In genomic region chr3:123163146-123163545, GRCh38 we compare ENCODE assay signal across 19 cellular contexts. TPM values are rescaled to one million over a fixed set of nuclear protein-coding genes. Genes with fewer than 3 reads are reported as not detected.
DNase-seq lines count a peak whose midpoint lies in the region; ATAC-seq and TF ChIP-seq lines count a peak whose summit lies in the region.
"Had no signal": no experiment of that assay in that cellular context is flagged by ENCODE, and none has a peak within 500 bp of the region (broad histone marks: within the 10 kb centered on the region; RNA-seq: fewer than 3 reads in every experiment).

No MANE protein-coding gene starts in this region.

- POLR2A ChIA-PET in WTC11 (lab: Charles Lee) = no interaction called here
- POLR2A ChIA-PET in PC-3 (lab: Charles Lee; ENCODE audit: unreplicated experiment) = no interaction called here

- H3F3A ChIP-seq in PC-3 (ENCODE audit: low read length, unreplicated experiment) = no peaks in the 10 kb centered on the region

- H2BK20ac ChIP-seq in H9 (ENCODE audit: low read depth, low read length, poor library complexity, severe bottlenecking) = no peak overlapping the region

- no peak overlapping the region for H2AFZ ChIP-seq in H9 (ENCODE audit: low read length)
- H2AFZ ChIP-seq in PC-3 (ENCODE audit: low read length) = no peak overlapping the region

- H2BK12ac ChIP-seq in H9 (ENCODE audit: insufficient read length, low read depth, low read length) = no peak overlapping the region

- H3K4me2 ChIP-seq in H9 (ENCODE audit: insufficient read depth, insufficient read length, low read length) (no peak overlapping the region), PC-3 (ENCODE audit: low read length) (no peak overlapping the region)

- no peaks in the 10 kb centered on the region for H3K23me2 ChIP-seq in H9 (ENCODE audit: insufficient read length, low read depth, low read length, poor library complexity, severe bottlenecking)

- DNase-seq in H9 = peak; percentile 6
- DNase-seq in WTC11 (ENCODE audit: low spot score) = no peak
- peak; percentile 80 for DNase-seq in esophagus muscularis mucosa (ENCODE audit: extremely low spot score)
- peak; percentile 55 for DNase-seq in testis
- DNase-seq in activated effector memory CD4-positive, alpha-beta T cell treated with Interleukin-2 at 50 U/mL for 16 hours = no peak
- DNase-seq in PC-3 = no peak
- DNase-seq: ACHN; BE2C; C1 segment of cervical spinal cord; CD4-positive, CD25-positive, alpha-beta regulatory T cell; CD8-positive, alpha-beta memory T cell; COR-L47; DMS 273 treated with DMSO at 0.1 percent for 48 hours; DMS53; DND-41; EL had no signal

- no peak overlapping the region for H3K18ac ChIP-seq in H9 (ENCODE audit: insufficient read length, low read depth, low read length)

- H3K4me1 Mint-ChIP-seq in H9 (no peaks in the 10 kb centered on the region), WTC11 (no peaks in the 10 kb centered on the region)
- H3K4me1 Mint-ChIP-seq: CD4-positive, CD25-positive, alpha-beta regulatory T cell; CD8-positive, alpha-beta memory T cell had no signal

- no peaks in the 10 kb centered on the region for H3K79me1 ChIP-seq in H9 (ENCODE audit: insufficient read depth, low read depth, low read length, poor library complexity, severe bottlenecking)

- TF ChIP-seq CTCF in H9 (conservative IDR thresholded peaks at IDR 0.05) = no peak
- no peak for TF ChIP-seq CTCF in WTC11 (IDR thresholded peaks at IDR 0.05)
- TF ChIP-seq CTCF in esophagus muscularis mucosa (IDR thresholded peaks at IDR 0.05) = no peak
- TF ChIP-seq CTCF in testis (IDR thresholded peaks at IDR 0.05) = no peak
- no peak for TF ChIP-seq CTCF in PC-3 (conservative IDR thresholded peaks at IDR 0.05; ENCODE audit: low read depth, low read length)

- H3K4me3 ChIP-seq in esophagus muscularis mucosa = no peak overlapping the region
- H3K4me3 ChIP-seq in testis = no peak overlapping the region
- H3K4me3 ChIP-seq in PC-3 (ENCODE audit: low read length) = no peak overlapping the region
- H3K4me3 ChIP-seq: GM12878, HAP-1 had no signal

- TF ChIP-seq EP300 in esophagus muscularis mucosa (IDR thresholded peaks at IDR 0.05) = no peak

- H3K9me3 ChIP-seq in H9 (ENCODE audit: control insufficient read depth, low read depth, low read length) (no peaks in the 10 kb centered on the region), esophagus muscularis mucosa (peaks cover 0 to 5% (median 0%) of the 10 kb centered on the region in 4 donors), testis (no peaks in the 10 kb centered on the region), PC-3 (ENCODE audit: low read length) (no peaks in the 10 kb centered on the region)
- H3K9me3 ChIP-seq: BE2C, HAP-1 had no signal

- H4K8ac ChIP-seq in H9 (replicated peaks; ENCODE audit: insufficient read length, low read depth, low read length) = no peak overlapping the region

- WGBS in H9 (ENCODE audit: extremely low coverage, insufficient read length, low lambda C conversion rate) = no CpG with 5 or more reads among the region's 4 CpGs
- 88% methylated on average over 4 of the region's 4 CpGs for WGBS in esophagus muscularis mucosa
- 31 to 55% methylated on average over 4 of the region's 4 CpGs for WGBS in testis, 2 donors

- H3K27me3 Mint-ChIP-seq in H9 (ENCODE audit: low read depth) (no peaks in the 10 kb centered on the region), WTC11 (ENCODE audit: low read depth) (no peaks in the 10 kb centered on the region)
- H3K27me3 Mint-ChIP-seq: CD4-positive, CD25-positive, alpha-beta regulatory T cell; CD8-positive, alpha-beta memory T cell had no signal

- no peak overlapping the region for H3K4ac ChIP-seq in H9 (ENCODE audit: low read depth, low read length)

- H3K9me3 Mint-ChIP-seq in H9 = peaks cover 10 to 11% of the 10 kb centered on the region in 2 experiments; a peak in 4 of 5 replicates
- peaks cover 23% of the 10 kb centered on the region for H3K9me3 Mint-ChIP-seq in WTC11

- no peaks in the 10 kb centered on the region for H3K9me2 ChIP-seq in PC-3 (replicated peaks; ENCODE audit: low read length)

- peak overlapping the region in 2 of 3 experiments; percentile 23 to 91; a peak in 1 of 7 replicates for H3K27ac Mint-ChIP-seq in H9
- H3K27ac Mint-ChIP-seq in WTC11 = peak overlapping the region; percentile 61; the same call in 1 of the 2 replicates
- H3K27ac Mint-ChIP-seq: CD4-positive, CD25-positive, alpha-beta regulatory T cell; CD8-positive, alpha-beta memory T cell had no signal

- CTCF ChIA-PET in WTC11 (lab: Charles Lee) (no interaction called here), PC-3 (lab: Charles Lee) (no interaction called here)

- H4K5ac ChIP-seq in H9 (ENCODE audit: insufficient read length, low read depth, low read length) = no peak overlapping the region

- no TSS peak for BruUV-seq in PC-3 (replicated peaks; lab: Mats Ljungman, UMichigan)

- H3K79me2 ChIP-seq in H9 (ENCODE audit: insufficient read depth, low read length) (no peaks in the 10 kb centered on the region), PC-3 (ENCODE audit: low read length) (no peaks in the 10 kb centered on the region)

- no peak overlapping the region for H3K56ac ChIP-seq in H9 (ENCODE audit: insufficient read length, low read depth, low read length)

- intact Hi-C loops in esophagus muscularis mucosa (cut with DNase I) (no loop called here), testis (cut with DNase I; ENCODE audit: low total_unique reads) (no loop called here), PC-3 (cut with micrococcal nuclease) (no loop called here)

- H3K4me1 ChIP-seq in H9 (ENCODE audit: insufficient read depth, low read length) (no peaks in the 10 kb centered on the region), esophagus muscularis mucosa (no peaks in the 10 kb centered on the region), testis (peaks cover 7% of the 10 kb centered on the region), PC-3 (ENCODE audit: insufficient read depth, low read length) (peaks cover 5% of the 10 kb centered on the region)
- H3K4me1 ChIP-seq: HAP-1 had no signal

- H3K27ac ChIP-seq in H9 (ENCODE audit: insufficient read length, low read depth, low read length) (no peak overlapping the region), esophagus muscularis mucosa (replicated peaks in 1 of 4) (no peak overlapping the region), testis (no peak overlapping the region), PC-3 (ENCODE audit: low read length) (no peak overlapping the region)
- H3K27ac ChIP-seq: HL-60 had no signal

- no peak overlapping the region for H3K14ac ChIP-seq in H9 (ENCODE audit: insufficient read depth, low read length)

- H3K4me3 Mint-ChIP-seq in H9 (no peak overlapping the region), WTC11 (no peak overlapping the region)
- H3K4me3 Mint-ChIP-seq: CD4-positive, CD25-positive, alpha-beta regulatory T cell; CD8-positive, alpha-beta memory T cell had no signal

- H3K27me3 ChIP-seq in H9 (ENCODE audit: insufficient read depth, low read length) (no peaks in the 10 kb centered on the region), esophagus muscularis mucosa (no peaks in the 10 kb centered on the region), testis (no peaks in the 10 kb centered on the region), PC-3 (ENCODE audit: low read length) (no peaks in the 10 kb centered on the region)
- H3K27me3 ChIP-seq: BE2C had no signal

- TF ChIP-seq POLR2A in esophagus muscularis mucosa (IDR thresholded peaks at IDR 0.05; ENCODE audit: low read depth) (no peak), testis (IDR thresholded peaks at IDR 0.05) (no peak)

- H3K9ac ChIP-seq in H9 (ENCODE audit: extremely low read depth, insufficient read length, low read length) (no peak overlapping the region), PC-3 (ENCODE audit: low read length) (no peak overlapping the region)

- ATAC-seq in WTC11 (no peak), PC-3 (no peak)
- ATAC-seq: GM12878 had no signal

- H3T11ph ChIP-seq in H9 (ENCODE audit: low read length) = no peak overlapping the region

- no peak overlapping the region for H3K23ac ChIP-seq in H9 (ENCODE audit: insufficient read length, low read depth, low read length)

- no peak overlapping the region for H2AK5ac ChIP-seq in H9 (ENCODE audit: insufficient read length, low read length)

- peaks cover 23 to 80% (median 45%) of the 10 kb centered on the region in 4 donors for H3K36me3 ChIP-seq in esophagus muscularis mucosa
- no peaks in the 10 kb centered on the region for H3K36me3 ChIP-seq in testis (ENCODE audit: low read depth, missing control alignments)
- H3K36me3 ChIP-seq in PC-3 (ENCODE audit: low read depth, low read length) = peaks cover 49% of the 10 kb centered on the region

- H4K91ac ChIP-seq in H9 (ENCODE audit: insufficient read length, low read depth, low read length) = no peak overlapping the region

- H4K20me1 ChIP-seq in H9 (ENCODE audit: control insufficient read depth, insufficient read depth, insufficient read length) (no peaks in the 10 kb centered on the region), PC-3 (ENCODE audit: low read length) (0 out of 2 replicates have a peak, but pooled peaks cover 3% of the 10 kb centered on the region)

- no peak overlapping the region for H2BK5ac ChIP-seq in H9 (ENCODE audit: insufficient read length, low read length)

- no peak overlapping the region for H2BK120ac ChIP-seq in H9 (ENCODE audit: low read depth, low read length, poor library complexity, severe bottlenecking)

- H3K36me3 Mint-ChIP-seq in H9 (ENCODE audit: insufficient read depth in 1 of 3, low read depth in 3 of 3) (peaks cover 35 to 58% (median 39%) of the 10 kb centered on the region in 3 experiments), WTC11 (peaks cover 62% of the 10 kb centered on the region)

- H2BK15ac ChIP-seq in H9 (ENCODE audit: low read depth, low read length) = no peak overlapping the region

TF ChIP-seq in WTC11, 78 proteins besides CTCF, POLR2A, EP300 and RAD21 (continues in another document):
- TF ChIP-seq, protein P1, sequence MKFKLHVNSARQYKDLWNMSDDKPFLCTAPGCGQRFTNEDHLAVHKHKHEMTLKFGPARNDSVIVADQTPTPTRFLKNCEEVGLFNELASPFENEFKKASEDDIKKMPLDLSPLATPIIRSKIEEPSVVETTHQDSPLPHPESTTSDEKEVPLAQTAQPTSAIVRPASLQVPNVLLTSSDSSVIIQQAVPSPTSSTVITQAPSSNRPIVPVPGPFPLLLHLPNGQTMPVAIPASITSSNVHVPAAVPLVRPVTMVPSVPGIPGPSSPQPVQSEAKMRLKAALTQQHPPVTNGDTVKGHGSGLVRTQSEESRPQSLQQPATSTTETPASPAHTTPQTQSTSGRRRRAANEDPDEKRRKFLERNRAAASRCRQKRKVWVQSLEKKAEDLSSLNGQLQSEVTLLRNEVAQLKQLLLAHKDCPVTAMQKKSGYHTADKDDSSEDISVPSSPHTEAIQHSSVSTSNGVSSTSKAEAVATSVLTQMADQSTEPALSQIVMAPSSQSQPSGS (CRISPR knock-in tag; IDR thresholded peaks at IDR 0.05; ENCODE audit: borderline replicate concordance, low read depth) = no peak

RNA-seq across cellular contexts. Expression of gene SEC22A, which starts 38.6 kb away (rescaled TPM):
- total RNA-seq in H9 (2021) = 6.2 and 9.9 TPM in 2 replicates
- 9.2 to 12.6 TPM (median 11.1 TPM) in 3 replicates for total RNA-seq in WTC11 (2021)
- 10 to 100 TPM; 12.0 to 29.9 (median 20.0) TPM for total RNA-seq in esophagus muscularis mucosa
- total RNA-seq in testis = 10 to 100 TPM; 52.0 to 59.6 TPM
- 58.8 TPM for polyA plus RNA-seq in testis (ENCODE audit: insufficient read depth, low read depth, low replicate concordance)
- total RNA-seq in PC-3 (2014; rRNA removed) = 34.3 and 37.9 TPM in 2 replicates

Comparison
In these comparisons a context has a peak if more than half of its experiments do, and no peak if none do; other contexts are left out.
1. DNase-seq: peak in H9 (single experiment), esophagus muscularis mucosa (single experiment) and testis (single experiment); none in WTC11 (single experiment), activated effector memory CD4-positive, alpha-beta T cell treated with Interleukin-2 at 50 U/mL for 16 hours (single experiment) and PC-3 (single experiment).